1 cellular context compared by ENCODE assay signal in the genomic region with DNA sequence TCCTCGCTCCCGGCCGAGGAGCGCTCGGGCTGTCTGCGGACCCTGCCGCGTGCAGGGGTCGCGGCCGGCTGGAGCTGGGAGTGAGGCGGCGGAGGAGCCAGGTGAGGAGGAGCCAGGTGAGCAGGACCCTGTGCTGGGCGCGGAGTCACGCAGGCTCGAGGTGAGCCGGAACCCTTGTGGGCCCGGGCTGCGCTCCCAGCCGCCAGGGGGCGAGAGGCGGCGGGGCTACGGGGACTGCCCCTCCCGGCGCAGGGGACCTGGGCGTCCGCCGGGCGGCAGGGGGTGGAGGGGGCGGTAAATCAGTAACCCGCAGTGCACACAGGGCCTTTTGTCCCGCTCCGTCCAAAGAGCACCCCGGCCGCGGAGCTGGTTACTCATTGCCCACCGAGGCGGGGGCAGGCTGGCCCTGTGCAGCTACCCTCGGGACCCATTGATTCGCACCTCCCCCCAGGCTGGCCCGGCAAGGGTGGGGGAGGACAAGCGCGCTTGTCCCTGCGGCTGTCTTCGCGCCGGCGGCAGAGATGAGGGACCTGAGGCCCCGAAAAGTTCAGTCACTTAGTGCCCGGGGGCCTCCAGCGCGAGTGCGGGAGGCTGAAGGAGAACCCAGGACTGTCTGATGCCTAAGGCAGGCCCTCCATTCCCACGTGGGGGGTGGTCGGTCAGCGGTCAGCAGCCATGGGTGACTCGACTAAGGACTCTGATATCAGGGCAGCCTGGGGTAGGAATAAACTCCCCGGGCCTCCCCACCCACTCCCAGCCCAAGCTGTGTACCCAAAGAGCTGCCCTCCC.
TF ChIP-seq lines count a peak whose summit lies in the region.

No MANE protein-coding gene starts in this region.

TF ChIP-seq in WTC11, 78 proteins besides CTCF, POLR2A, EP300 and RAD21 (continued from another document):
- TF ChIP-seq PREB (CRISPR knock-in tag; IDR thresholded peaks at IDR 0.05; ENCODE audit: borderline replicate concordance) (no peak; the same call in 1 of the 2 replicates), E2F1 (CRISPR knock-in tag; IDR thresholded peaks at IDR 0.05) (no peak), NFE2L1 (CRISPR knock-in tag; IDR thresholded peaks at IDR 0.05) (no peak), RELA (CRISPR knock-in tag; IDR thresholded peaks at IDR 0.05; ENCODE audit: borderline replicate concordance) (no peak), FOXK1 (CRISPR knock-in tag; IDR thresholded peaks at IDR 0.05) (no peak), ZBTB21 (CRISPR knock-in tag; IDR thresholded peaks at IDR 0.05; ENCODE audit: borderline replicate concordance) (no peak), NFATC4 (CRISPR knock-in tag; IDR thresholded peaks at IDR 0.05) (no peak), OVOL2 (CRISPR knock-in tag; IDR thresholded peaks at IDR 0.05; ENCODE audit: borderline replicate concordance) (no peak)
- TF ChIP-seq, protein P1, sequence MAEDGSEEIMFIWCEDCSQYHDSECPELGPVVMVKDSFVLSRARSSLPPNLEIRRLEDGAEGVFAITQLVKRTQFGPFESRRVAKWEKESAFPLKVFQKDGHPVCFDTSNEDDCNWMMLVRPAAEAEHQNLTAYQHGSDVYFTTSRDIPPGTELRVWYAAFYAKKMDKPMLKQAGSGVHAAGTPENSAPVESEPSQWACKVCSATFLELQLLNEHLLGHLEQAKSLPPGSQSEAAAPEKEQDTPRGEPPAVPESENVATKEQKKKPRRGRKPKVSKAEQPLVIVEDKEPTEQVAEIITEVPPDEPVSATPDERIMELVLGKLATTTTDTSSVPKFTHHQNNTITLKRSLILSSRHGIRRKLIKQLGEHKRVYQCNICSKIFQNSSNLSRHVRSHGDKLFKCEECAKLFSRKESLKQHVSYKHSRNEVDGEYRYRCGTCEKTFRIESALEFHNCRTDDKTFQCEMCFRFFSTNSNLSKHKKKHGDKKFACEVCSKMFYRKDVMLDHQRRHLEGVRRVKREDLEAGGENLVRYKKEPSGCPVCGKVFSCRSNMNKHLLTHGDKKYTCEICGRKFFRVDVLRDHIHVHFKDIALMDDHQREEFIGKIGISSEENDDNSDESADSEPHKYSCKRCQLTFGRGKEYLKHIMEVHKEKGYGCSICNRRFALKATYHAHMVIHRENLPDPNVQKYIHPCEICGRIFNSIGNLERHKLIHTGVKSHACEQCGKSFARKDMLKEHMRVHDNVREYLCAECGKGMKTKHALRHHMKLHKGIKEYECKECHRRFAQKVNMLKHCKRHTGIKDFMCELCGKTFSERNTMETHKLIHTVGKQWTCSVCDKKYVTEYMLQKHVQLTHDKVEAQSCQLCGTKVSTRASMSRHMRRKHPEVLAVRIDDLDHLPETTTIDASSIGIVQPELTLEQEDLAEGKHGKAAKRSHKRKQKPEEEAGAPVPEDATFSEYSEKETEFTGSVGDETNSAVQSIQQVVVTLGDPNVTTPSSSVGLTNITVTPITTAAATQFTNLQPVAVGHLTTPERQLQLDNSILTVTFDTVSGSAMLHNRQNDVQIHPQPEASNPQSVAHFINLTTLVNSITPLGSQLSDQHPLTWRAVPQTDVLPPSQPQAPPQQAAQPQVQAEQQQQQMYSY (CRISPR knock-in tag; IDR thresholded peaks at IDR 0.05) = no peak
- TF ChIP-seq, protein P2, sequence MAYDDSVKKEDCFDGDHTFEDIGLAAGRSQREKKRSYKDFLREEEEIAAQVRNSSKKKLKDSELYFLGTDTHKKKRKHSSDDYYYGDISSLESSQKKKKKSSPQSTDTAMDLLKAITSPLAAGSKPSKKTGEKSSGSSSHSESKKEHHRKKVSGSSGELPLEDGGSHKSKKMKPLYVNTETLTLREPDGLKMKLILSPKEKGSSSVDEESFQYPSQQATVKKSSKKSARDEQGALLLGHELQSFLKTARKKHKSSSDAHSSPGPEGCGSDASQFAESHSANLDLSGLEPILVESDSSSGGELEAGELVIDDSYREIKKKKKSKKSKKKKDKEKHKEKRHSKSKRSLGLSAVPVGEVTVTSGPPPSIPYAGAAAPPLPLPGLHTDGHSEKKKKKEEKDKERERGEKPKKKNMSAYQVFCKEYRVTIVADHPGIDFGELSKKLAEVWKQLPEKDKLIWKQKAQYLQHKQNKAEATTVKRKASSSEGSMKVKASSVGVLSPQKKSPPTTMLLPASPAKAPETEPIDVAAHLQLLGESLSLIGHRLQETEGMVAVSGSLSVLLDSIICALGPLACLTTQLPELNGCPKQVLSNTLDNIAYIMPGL (CRISPR knock-in tag; IDR thresholded peaks at IDR 0.05) = peak; percentile 83
- TF ChIP-seq, protein P3, sequence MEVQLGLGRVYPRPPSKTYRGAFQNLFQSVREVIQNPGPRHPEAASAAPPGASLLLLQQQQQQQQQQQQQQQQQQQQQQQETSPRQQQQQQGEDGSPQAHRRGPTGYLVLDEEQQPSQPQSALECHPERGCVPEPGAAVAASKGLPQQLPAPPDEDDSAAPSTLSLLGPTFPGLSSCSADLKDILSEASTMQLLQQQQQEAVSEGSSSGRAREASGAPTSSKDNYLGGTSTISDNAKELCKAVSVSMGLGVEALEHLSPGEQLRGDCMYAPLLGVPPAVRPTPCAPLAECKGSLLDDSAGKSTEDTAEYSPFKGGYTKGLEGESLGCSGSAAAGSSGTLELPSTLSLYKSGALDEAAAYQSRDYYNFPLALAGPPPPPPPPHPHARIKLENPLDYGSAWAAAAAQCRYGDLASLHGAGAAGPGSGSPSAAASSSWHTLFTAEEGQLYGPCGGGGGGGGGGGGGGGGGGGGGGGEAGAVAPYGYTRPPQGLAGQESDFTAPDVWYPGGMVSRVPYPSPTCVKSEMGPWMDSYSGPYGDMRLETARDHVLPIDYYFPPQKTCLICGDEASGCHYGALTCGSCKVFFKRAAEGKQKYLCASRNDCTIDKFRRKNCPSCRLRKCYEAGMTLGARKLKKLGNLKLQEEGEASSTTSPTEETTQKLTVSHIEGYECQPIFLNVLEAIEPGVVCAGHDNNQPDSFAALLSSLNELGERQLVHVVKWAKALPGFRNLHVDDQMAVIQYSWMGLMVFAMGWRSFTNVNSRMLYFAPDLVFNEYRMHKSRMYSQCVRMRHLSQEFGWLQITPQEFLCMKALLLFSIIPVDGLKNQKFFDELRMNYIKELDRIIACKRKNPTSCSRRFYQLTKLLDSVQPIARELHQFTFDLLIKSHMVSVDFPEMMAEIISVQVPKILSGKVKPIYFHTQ (CRISPR knock-in tag; IDR thresholded peaks at IDR 0.05) = no peak
